8 cellular contexts compared by ENCODE assay signal in the genomic region with DNA sequence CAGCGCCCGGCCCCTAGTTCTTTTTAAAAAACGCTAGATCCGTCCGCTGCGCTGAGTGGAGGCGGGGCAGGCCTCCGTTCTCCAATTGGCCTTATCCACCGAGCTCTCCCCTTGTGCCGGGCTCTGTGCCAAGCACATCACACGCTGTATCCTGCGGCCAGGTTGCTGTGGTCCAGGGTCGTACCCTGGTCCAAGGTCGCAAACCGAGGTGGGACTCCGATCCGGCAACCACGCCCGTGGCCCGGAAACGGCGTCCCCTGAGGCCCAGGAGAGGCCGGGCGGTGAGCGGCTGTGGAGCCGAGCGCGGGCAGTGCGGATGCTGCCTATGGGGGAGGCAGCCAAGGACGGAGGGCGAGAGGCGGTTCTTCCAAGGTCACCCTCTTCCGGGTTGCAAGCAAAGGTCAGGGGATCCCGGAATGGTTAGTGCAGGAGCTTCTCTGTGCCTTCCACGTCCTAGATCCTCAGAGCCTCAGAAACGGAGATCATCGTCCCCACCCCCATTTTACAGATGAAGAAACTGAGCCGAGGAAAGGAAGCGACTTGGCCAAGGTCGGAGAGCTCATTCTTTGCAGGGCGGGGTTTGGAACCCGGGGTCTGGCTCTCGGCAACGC.
DNase-seq lines count a peak whose midpoint lies in the region; ATAC-seq, FAIRE-seq and TF ChIP-seq lines count a peak whose summit lies in the region.

No MANE protein-coding gene starts in this region.

- H3K9ac ChIP-seq in keratinocyte (ENCODE audit: control insufficient read depth, extremely low read depth, insufficient read depth, low read length) = no peak overlapping the region

- dilution Hi-C loops in keratinocyte (cut with MboI; ENCODE audit: extremely low pct_ligation_motif_present, low sequenced_read_pairs) = no loop called here

- peak overlapping the region; percentile 91 for H3K4me3 Mint-ChIP-seq in activated naive CD8-positive, alpha-beta T cell treated with anti-CD3 and anti-CD28 coated beads, Interleukin-2, amount 10 ng/mL, durations not matched to agents 7 days and 5 days

- no peaks in the 10 kb centered on the region for H3K9me1 ChIP-seq in keratinocyte (ENCODE audit: control insufficient read depth, extremely low read depth, insufficient read depth, low read length)

- WGBS in testis, 2 donors = 1 to 4% methylated on average over 17 to 42 of the region's 44 CpGs

- no peak overlapping the region for H2AFZ ChIP-seq in keratinocyte (ENCODE audit: control insufficient read depth, low read length)

- no peak for TF ChIP-seq CTCF in keratinocyte (optimal IDR thresholded peaks at IDR 0.05 in 1 of 3, IDR thresholded peaks at IDR 0.05 in 1 of 3, conservative IDR thresholded peaks at IDR 0.05 in 1 of 3; ENCODE audit: extremely low read depth in 1 of 3, insufficient read depth in 2 of 3, low read length in 3 of 3)
- no peak for TF ChIP-seq CTCF in testis (IDR thresholded peaks at IDR 0.05)

- H3K4me3 ChIP-seq in keratinocyte (ENCODE audit: control insufficient read depth in 2 of 3, extremely low read depth in 1 of 3, insufficient read depth in 2 of 3, low read depth in 1 of 3, low read length in 3 of 3) (peak overlapping the region in 2 of 3 experiments; percentile 16 to 21), testis (peak overlapping the region; percentile 41 to 55)

- DNase-seq in activated naive CD8-positive, alpha-beta T cell treated with anti-CD3 and anti-CD28 coated beads, Interleukin-2, amount 10 ng/mL, durations not matched to agents 7 days and 5 days = peak; percentile 52
- DNase-seq in keratinocyte (ENCODE audit: low read depth, low spot score) = no peak
- peak; percentile 81 for DNase-seq in testis
- DNase-seq in inferior parietal cortex (ENCODE audit: extremely low spot score) = no peak
- DNase-seq in iPS-NIHi7 (ENCODE audit: extremely low spot score) = no peak
- DNase-seq in NCI-H446 treated with DMSO at 0.1 percent for 48 hours (lab: John Stamatoyannopoulos, UW) = no peak

- no peaks in the 10 kb centered on the region for H3K9me3 Mint-ChIP-seq in activated naive CD8-positive, alpha-beta T cell treated with anti-CD3 and anti-CD28 coated beads, Interleukin-2, amount 10 ng/mL, durations not matched to agents 7 days and 5 days

- ATAC-seq in GM18502 (IDR thresholded peaks at IDR 0.05; ENCODE audit: poor library complexity, unreplicated experiment) (peak; percentile 30), HG03439 (IDR thresholded peaks at IDR 0.05; ENCODE audit: unreplicated experiment) (peak; percentile 48)
- peak; percentile 31 for ATAC-seq in activated naive CD8-positive, alpha-beta T cell treated with anti-CD3 and anti-CD28 coated beads, Interleukin-2, amount 10 ng/mL, durations not matched to agents 7 days and 5 days (ENCODE audit: low read depth)

- peak overlapping the region; percentile 84 for H3K27ac Mint-ChIP-seq in activated naive CD8-positive, alpha-beta T cell treated with anti-CD3 and anti-CD28 coated beads, Interleukin-2, amount 10 ng/mL, durations not matched to agents 7 days and 5 days

- peaks cover 35% of the 10 kb centered on the region for H3K4me1 Mint-ChIP-seq in activated naive CD8-positive, alpha-beta T cell treated with anti-CD3 and anti-CD28 coated beads, Interleukin-2, amount 10 ng/mL, durations not matched to agents 7 days and 5 days

- no peaks in the 10 kb centered on the region for H3K79me2 ChIP-seq in keratinocyte (ENCODE audit: control insufficient read depth, insufficient read depth, low read length)

- H3K4me1 ChIP-seq in keratinocyte (ENCODE audit: control insufficient read depth, extremely low read depth, insufficient read depth, low read length) (peaks cover 2% of the 10 kb centered on the region), testis (peaks cover 15% of the 10 kb centered on the region)

- no peaks in the 10 kb centered on the region for H3K9me3 ChIP-seq in keratinocyte (ENCODE audit: control insufficient read depth, low read depth, low read length)
- no peaks in the 10 kb centered on the region for H3K9me3 ChIP-seq in testis

- intact Hi-C loops in testis (cut with DNase I; ENCODE audit: low total_unique reads) = no loop called here

- H4K20me1 ChIP-seq in keratinocyte (ENCODE audit: control insufficient read depth, extremely low read depth, insufficient read depth, low read length) = no peaks in the 10 kb centered on the region

- peak overlapping the region; percentile 12 for H3K4me2 ChIP-seq in keratinocyte (ENCODE audit: control insufficient read depth, extremely low read depth, insufficient read depth, low read depth, low read length)

- POLR2A ChIA-PET in activated naive CD8-positive, alpha-beta T cell treated with anti-CD3 and anti-CD28 coated beads, Interleukin-2, amount 10 ng/mL, durations not matched to agents 7 days and 5 days (lab: Charles Lee) = interaction anchor here (0.6 to 1.7 kb wide), 5 partner anchors 9 to 217 kb away, joined by 3 to 4 read pairs (median 3); no protein-coding TSS in a partner anchor

- H3K27ac ChIP-seq in keratinocyte (ENCODE audit: control insufficient read depth, insufficient read depth, low read length) = no peak overlapping the region
- H3K27ac ChIP-seq in testis = no peak overlapping the region

- no peaks in the 10 kb centered on the region for H3K36me3 Mint-ChIP-seq in activated naive CD8-positive, alpha-beta T cell treated with anti-CD3 and anti-CD28 coated beads, Interleukin-2, amount 10 ng/mL, durations not matched to agents 7 days and 5 days

- H3K36me3 ChIP-seq in keratinocyte (ENCODE audit: control insufficient read depth in 2 of 2, extremely low read depth in 1 of 2, insufficient read depth in 2 of 2, low read length in 2 of 2) = no peaks in the 10 kb centered on the region
- H3K36me3 ChIP-seq in testis (ENCODE audit: low read depth, missing control alignments) = no peaks in the 10 kb centered on the region

- no peak for TF ChIP-seq POLR2A in testis (IDR thresholded peaks at IDR 0.05)

- FAIRE-seq in keratinocyte (lab: Jason Lieb, UNC) = no peak

- peaks cover 4% of the 10 kb centered on the region for H3K27me3 Mint-ChIP-seq in activated naive CD8-positive, alpha-beta T cell treated with anti-CD3 and anti-CD28 coated beads, Interleukin-2, amount 10 ng/mL, durations not matched to agents 7 days and 5 days

- H3K27me3 ChIP-seq in keratinocyte (ENCODE audit: control insufficient read depth, extremely low read depth, insufficient read depth, low read length) = peaks cover 28% of the 10 kb centered on the region
- H3K27me3 ChIP-seq in testis = no peaks in the 10 kb centered on the region

Comparison
In these comparisons a context has a peak if more than half of its experiments do, and no peak if none do; other contexts are left out.
1. DNase-seq: peak in activated naive CD8-positive, alpha-beta T cell treated with anti-CD3 and anti-CD28 coated beads, Interleukin-2, amount 10 ng/mL, durations not matched to agents 7 days and 5 days (single experiment) and testis (single experiment); none in keratinocyte (single experiment), inferior parietal cortex (single experiment), iPS-NIHi7 (single experiment) and NCI-H446 treated with DMSO at 0.1 percent for 48 hours (single experiment).
2. Peak in every context shown above with its lines, with median percentiles within 50 percentile points of each other: ATAC-seq.